In genomic region chr16:57316390-57317017, GRCh38 we compare ENCODE assay signal across 9 cellular contexts. TPM values are rescaled to one million over a fixed set of nuclear protein-coding genes. Genes with fewer than 3 reads are reported as not detected.
DNase-seq lines count a peak whose midpoint lies in the region; ATAC-seq and TF ChIP-seq lines count a peak whose summit lies in the region.
"Had no signal": no experiment of that assay in that cellular context is flagged by ENCODE, and none has a peak within 500 bp of the region (broad histone marks: within the 10 kb centered on the region; RNA-seq: fewer than 3 reads in every experiment).

No MANE protein-coding gene starts in this region.

- H3K27ac Mint-ChIP-seq in T-helper 17 cell = no peak overlapping the region

- H3K4me3 Mint-ChIP-seq in T-helper 17 cell = no peak overlapping the region

- H3K4me1 Mint-ChIP-seq in T-helper 17 cell = peaks cover 22% of the 10 kb centered on the region

- 48% methylated on average over 2 of the region's 3 CpGs for WGBS in gastroesophageal sphincter (ENCODE audit: low coverage in 1 of 2), 2 donors

- DNase-seq in EH (ENCODE audit: low read depth) (peak; percentile 91), SW480 (ENCODE audit: low spot score) (peak; percentile 58), renal cortical epithelial cell (ENCODE audit: low read depth) (peak; percentile 81), T-helper 17 cell (no peak)
- DNase-seq in activated CD4-positive, alpha-beta T cell treated with anti-CD3 and anti-CD28 coated beads for 48 hours = no peak
- no peak for DNase-seq in stimulated activated CD4-positive, alpha-beta T cell treated with anti-CD3 and anti-CD28 coated beads, Interleukin-4, amount 100 ng/mL, for 1 hour
- DNase-seq: SHP77 had no signal

- no peaks in the 10 kb centered on the region for H3K36me3 ChIP-seq in gastroesophageal sphincter

- peak; percentile 89 for ATAC-seq in gastroesophageal sphincter
- ATAC-seq in HG02763 (IDR thresholded peaks at IDR 0.05; ENCODE audit: unreplicated experiment) = no peak
- no peak for ATAC-seq in T-helper 17 cell

- H3K27ac ChIP-seq in gastroesophageal sphincter = peak overlapping the region; percentile 45 to 79 (median 70)

- peaks cover 4% of the 10 kb centered on the region for H3K27me3 Mint-ChIP-seq in T-helper 17 cell

- H3K27me3 ChIP-seq in gastroesophageal sphincter = no peaks in the 10 kb centered on the region

- no peak overlapping the region for H3K4me3 ChIP-seq in gastroesophageal sphincter

- no peak for TF ChIP-seq POLR2A in gastroesophageal sphincter (IDR thresholded peaks at IDR 0.05)

- H3K9me3 ChIP-seq in gastroesophageal sphincter (no peaks in the 10 kb centered on the region), T-helper 17 cell (ENCODE audit: control insufficient read depth, low read length, poor library complexity, severe bottlenecking) (no peaks in the 10 kb centered on the region)

- H3K36me3 Mint-ChIP-seq in T-helper 17 cell (ENCODE audit: low read depth) = no peaks in the 10 kb centered on the region

- peaks cover 0 to 44% (median 21%) of the 10 kb centered on the region in 3 donors for H3K4me1 ChIP-seq in gastroesophageal sphincter

- no peak for TF ChIP-seq CTCF in gastroesophageal sphincter (IDR thresholded peaks at IDR 0.05)

- TF ChIP-seq EP300 in gastroesophageal sphincter (IDR thresholded peaks at IDR 0.05) = no peak

RNA-seq across cellular contexts. Expression of gene PLLP, which starts 32.0 kb away (rescaled TPM):
- total RNA-seq in gastroesophageal sphincter = 10 to 100 TPM in 1 of 4 donors, 1 to 10 TPM in 3; 1.7 to 11.4 (median 5.4) TPM
- 20.6 and 66.5 TPM in 2 replicates for total RNA-seq in renal cortical epithelial cell
- under 1 TPM; 0.16 to 0.75 TPM for total RNA-seq in T-helper 17 cell

RNA-seq across cellular contexts. Expression of gene CCL22, which starts 42.1 kb away (rescaled TPM):
- total RNA-seq in gastroesophageal sphincter = not detected
- not detected in 2 replicates for total RNA-seq in renal cortical epithelial cell
- not detected for total RNA-seq in T-helper 17 cell

RNA-seq across cellular contexts. Expression of gene CX3CL1, which starts 55.8 kb away (rescaled TPM):
- total RNA-seq in gastroesophageal sphincter (10 to 100 TPM; 18.6 to 45.8 (median 30.5) TPM), renal cortical epithelial cell (10.1 and 12.5 TPM in 2 replicates), T-helper 17 cell (not detected)

Comparison
In these comparisons a context has a peak if more than half of its experiments do, and no peak if none do; other contexts are left out.
1. DNase-seq: peak in EH (single experiment), SW480 (single experiment) and renal cortical epithelial cell (single experiment); none in activated CD4-positive, alpha-beta T cell treated with anti-CD3 and anti-CD28 coated beads for 48 hours (single experiment), stimulated activated CD4-positive, alpha-beta T cell treated with anti-CD3 and anti-CD28 coated beads, Interleukin-4, amount 100 ng/mL, for 1 hour (single experiment) and T-helper 17 cell (0 of 3).
2. RNA of gene CX3CL1, which starts 55.8 kb away (total RNA-seq): 18.6 to 45.8 TPM in gastroesophageal sphincter and 10.1 to 12.5 TPM in renal cortical epithelial cell; not detected in T-helper 17 cell; every median in the first group is over 10 times any median in the second.